ENCODE assay signal across 1 cellular context in the genomic region with DNA sequence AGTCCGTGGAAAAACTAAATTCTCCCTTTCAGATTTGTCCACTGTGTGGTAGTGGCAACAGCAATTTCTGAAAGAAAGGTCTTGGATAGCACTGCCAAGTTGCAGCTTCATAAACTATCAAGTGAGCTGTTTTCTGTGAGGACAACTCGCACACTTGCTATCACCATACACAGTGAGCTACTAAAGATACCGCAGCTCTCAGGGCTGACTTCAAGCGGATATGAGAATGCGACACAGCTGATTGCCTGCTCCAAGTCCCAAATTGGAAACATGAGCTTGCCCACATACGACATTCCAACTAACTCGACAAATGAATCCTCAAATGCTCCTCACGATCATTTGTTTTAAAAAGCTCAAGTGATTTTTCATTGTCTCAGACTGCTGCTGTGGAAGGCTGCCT.
TF ChIP-seq lines count a peak whose summit lies in the region.

No MANE protein-coding gene starts in this region.

TF ChIP-seq in K562, 482 proteins besides CTCF, POLR2A, EP300 and RAD21 (continued from another document):
- no peak for TF ChIP-seq ZBTB49 (CRISPR knock-in tag; IDR thresholded peaks at IDR 0.05; ENCODE audit: borderline replicate concordance)
- TF ChIP-seq DPF2 (IDR thresholded peaks at IDR 0.05): no peak
- no peak for TF ChIP-seq ZNF274 (IDR thresholded peaks at IDR 0.05; ENCODE audit: borderline replicate concordance, low read depth, low read length)
